ENCODE assay signal across 8 cellular contexts in genomic region chr2:12719400-12720104, GRCh38. TPM values are rescaled to one million over a fixed set of nuclear protein-coding genes. Genes with fewer than 3 reads are reported as not detected.
DNase-seq lines count a peak whose midpoint lies in the region; ATAC-seq and TF ChIP-seq lines count a peak whose summit lies in the region.

No MANE protein-coding gene starts in this region.

- H3K36me3 Mint-ChIP-seq in activated naive CD4-positive, alpha-beta T cell treated with anti-CD3 and anti-CD28 coated beads, Interleukin-2, amount 10 ng/mL, durations not matched to agents 7 days and 5 days, result peaks cover 74% of the 10 kb centered on the region

- ATAC-seq in left lung, result no peak
- no peak for ATAC-seq in GM18868 (IDR thresholded peaks at IDR 0.05; ENCODE audit: unreplicated experiment)

- H3K4me1 Mint-ChIP-seq in activated naive CD4-positive, alpha-beta T cell treated with anti-CD3 and anti-CD28 coated beads, Interleukin-2, amount 10 ng/mL, durations not matched to agents 7 days and 5 days, result peaks cover 58% of the 10 kb centered on the region

- H3K9me3 Mint-ChIP-seq in activated naive CD4-positive, alpha-beta T cell treated with anti-CD3 and anti-CD28 coated beads, Interleukin-2, amount 10 ng/mL, durations not matched to agents 7 days and 5 days, result no peaks in the 10 kb centered on the region

- H3K36me3 ChIP-seq in left lung, result peaks cover 0 to 14% of the 10 kb centered on the region in 2 donors
- H3K36me3 ChIP-seq in tibial artery, result peaks cover 0 to 15% (median 14%) of the 10 kb centered on the region in 3 donors

- H3K27ac ChIP-seq in angular gyrus (ENCODE audit: low read depth, low read length) (peak overlapping the region; percentile 16), left lung (peak overlapping the region; percentile 89 to 91), tibial artery (peak overlapping the region; percentile 91 to 93)

- H3K4me3 Mint-ChIP-seq in activated naive CD4-positive, alpha-beta T cell treated with anti-CD3 and anti-CD28 coated beads, Interleukin-2, amount 10 ng/mL, durations not matched to agents 7 days and 5 days, result peak overlapping the region; percentile 98

- H3K27me3 ChIP-seq in left lung (peaks cover 0 to 54% of the 10 kb centered on the region in 2 donors), tibial artery (no peaks in the 10 kb centered on the region)

- H3K4me1 ChIP-seq in left lung (peaks cover 11 to 52% of the 10 kb centered on the region in 2 donors), tibial artery (peaks cover 0 to 57% (median 36%) of the 10 kb centered on the region in 4 donors)

- CTCF ChIA-PET in activated naive CD4-positive, alpha-beta T cell treated with anti-CD3 and anti-CD28 coated beads, Interleukin-2, amount 10 ng/mL, durations not matched to agents 7 days and 5 days (lab: Charles Lee), result interaction anchor here (1.0 to 5.0 kb wide), 4 partner anchors 18 to 288 kb away, joined by 3 to 31 read pairs (median 11); no protein-coding TSS in a partner anchor

- H3K9me3 ChIP-seq in left lung, result no peaks in the 10 kb centered on the region
- H3K9me3 ChIP-seq in tibial artery, result no peaks in the 10 kb centered on the region

- DNase-seq in activated naive CD4-positive, alpha-beta T cell treated with anti-CD3 and anti-CD28 coated beads, Interleukin-2, amount 10 ng/mL, durations not matched to agents 7 days and 5 days, result no peak
- DNase-seq in activated naive CD4-positive, alpha-beta T cell treated with Interleukin-2 at 50 U/mL for 16 hours, result no peak
- DNase-seq in left lung, result no peak
- no peak for DNase-seq in tibial artery
- no peak for DNase-seq in HuH-7.5 (ENCODE audit: low spot score)
- no peak for DNase-seq in pons (ENCODE audit: low spot score)

- peaks cover 10% of the 10 kb centered on the region for H3K27me3 Mint-ChIP-seq in activated naive CD4-positive, alpha-beta T cell treated with anti-CD3 and anti-CD28 coated beads, Interleukin-2, amount 10 ng/mL, durations not matched to agents 7 days and 5 days

- intact Hi-C loops in left lung (cut with DNase I) (loop anchor here in 1 of 2 donors (5.0 kb wide), 1 partner anchor 552 kb away; no protein-coding TSS in a partner anchor), tibial artery (cut with DNase I; ENCODE audit: low total_unique reads) (loop anchor here (5.0 to 10.0 kb wide), 8 partner anchors 85 to 857 kb away; no protein-coding TSS in a partner anchor)

- H3K27ac Mint-ChIP-seq in activated naive CD4-positive, alpha-beta T cell treated with anti-CD3 and anti-CD28 coated beads, Interleukin-2, amount 10 ng/mL, durations not matched to agents 7 days and 5 days, result peak overlapping the region; percentile 94

- H3K4me3 ChIP-seq in left lung (peak overlapping the region; percentile 59 to 83), tibial artery (peak overlapping the region; percentile 80 to 89)

- TF ChIP-seq CTCF in left lung (IDR thresholded peaks at IDR 0.05) (no peak), tibial artery (IDR thresholded peaks at IDR 0.05) (no peak)

RNA-seq across cellular contexts. Expression of gene TRIB2, which starts 2.8 kb away (rescaled TPM):
- 10 to 100 TPM; 36.4 to 39.7 TPM for total RNA-seq in left lung

Comparison
In these comparisons a context has a peak if more than half of its experiments do, and no peak if none do; other contexts are left out.
1. H3K27ac ChIP-seq: peak in every context shown above with its lines; median percentile 92 in tibial artery; 90 in left lung; 16 in angular gyrus.